ENCODE assay signal across 8 cellular contexts in genomic region chr21:17780539-17780938, GRCh38.
A peak's percentile ranks its signal among the peaks of the same experiment; 100 is the strongest.
DNase-seq lines count a peak whose midpoint lies in the region; ATAC-seq lines count a peak whose summit lies in the region.

No MANE protein-coding gene starts in this region.

- peak; percentile 30 for DNase-seq in activated CD4-positive, CD25-positive, alpha-beta regulatory T cell treated with anti-CD3 and anti-CD28 coated beads, Interleukin-2, amount 50 U/mL, for 16 hours (ENCODE audit: low read depth, low spot score)
- DNase-seq in activated CD4-positive, CD25-positive, alpha-beta regulatory T cell treated with anti-CD3 and anti-CD28 coated beads, Interleukin-2, amount 50 U/mL, for 72 hours: no peak
- DNase-seq in UCSD-AML1 (lab: John Stamatoyannopoulos, UW; ENCODE audit: unreplicated experiment) (peak; percentile 11), NCI-H2107 (lab: John Stamatoyannopoulos, UW) (no peak), NCI-H526 treated with DMSO at 0.1 percent for 48 hours (lab: John Stamatoyannopoulos, UW) (no peak), GM19240 (ENCODE audit: insufficient read length, low spot score) (no peak)
- DNase-seq in stimulated activated effector memory CD8-positive, alpha-beta T cell treated with anti-CD3 and anti-CD28 coated beads, Interleukin-12 subunit alpha, Interleukin-12 subunit beta, amount 100 ng/mL, for 72 hours (ENCODE audit: low spot score in 2 of 2): peak in 1 of 2 donors; percentile 68

- H3K4me3 Mint-ChIP-seq in stimulated activated effector memory CD8-positive, alpha-beta T cell treated with anti-CD3 and anti-CD28 coated beads, Interleukin-12 subunit alpha, Interleukin-12 subunit beta, amount 100 ng/mL, for 72 hours: peak overlapping the region; percentile 18

- no peaks in the 10 kb centered on the region for H3K9me3 Mint-ChIP-seq in stimulated activated effector memory CD8-positive, alpha-beta T cell treated with anti-CD3 and anti-CD28 coated beads, Interleukin-12 subunit alpha, Interleukin-12 subunit beta, amount 100 ng/mL, for 72 hours

- peaks cover 81% of the 10 kb centered on the region for H3K4me1 Mint-ChIP-seq in stimulated activated effector memory CD8-positive, alpha-beta T cell treated with anti-CD3 and anti-CD28 coated beads, Interleukin-12 subunit alpha, Interleukin-12 subunit beta, amount 100 ng/mL, for 72 hours

- peak; percentile 37 for ATAC-seq in HG03097 (IDR thresholded peaks at IDR 0.05; ENCODE audit: low FRiP score, unreplicated experiment)
- ATAC-seq in stimulated activated effector memory CD8-positive, alpha-beta T cell treated with anti-CD3 and anti-CD28 coated beads, Interleukin-12 subunit alpha, Interleukin-12 subunit beta, amount 100 ng/mL, for 72 hours: peak; percentile 62

- peak overlapping the region; percentile 4 for H3K27ac Mint-ChIP-seq in stimulated activated effector memory CD8-positive, alpha-beta T cell treated with anti-CD3 and anti-CD28 coated beads, Interleukin-12 subunit alpha, Interleukin-12 subunit beta, amount 100 ng/mL, for 72 hours

- H3K36me3 Mint-ChIP-seq in stimulated activated effector memory CD8-positive, alpha-beta T cell treated with anti-CD3 and anti-CD28 coated beads, Interleukin-12 subunit alpha, Interleukin-12 subunit beta, amount 100 ng/mL, for 72 hours: peaks cover 12% of the 10 kb centered on the region

Comparison
In these comparisons a context has a peak if more than half of its experiments do, and no peak if none do; other contexts are left out.
1. DNase-seq: peak in activated CD4-positive, CD25-positive, alpha-beta regulatory T cell treated with anti-CD3 and anti-CD28 coated beads, Interleukin-2, amount 50 U/mL, for 16 hours (single experiment) and UCSD-AML1 (single experiment); none in activated CD4-positive, CD25-positive, alpha-beta regulatory T cell treated with anti-CD3 and anti-CD28 coated beads, Interleukin-2, amount 50 U/mL, for 72 hours (single experiment), NCI-H2107 (single experiment), NCI-H526 treated with DMSO at 0.1 percent for 48 hours (single experiment) and GM19240 (single experiment).